In genomic region chr2:144274131-144274530, GRCh38 we compare ENCODE assay signal across 27 cellular contexts.
"Had no signal": no experiment of that assay in that cellular context is flagged by ENCODE, and none has a peak within 500 bp of the region (broad histone marks: within the 10 kb centered on the region; RNA-seq: fewer than 3 reads in every experiment).

No MANE protein-coding gene starts in this region.

- DNase-seq: activated B cell treated with CpG ODN at 0.5 μM for 24 hours; activated CD4-positive, alpha-beta T cell treated with anti-CD3 and anti-CD28 coated beads, Interleukin-2, amount 50 U/mL, for 1 hour; activated CD8-positive, alpha-beta T cell treated with anti-CD3 and anti-CD28 coated beads for 36 hours; activated gamma-delta T cell treated with Interleukin-2 at 50 U/mL for 16 hours; activated naive CD4-positive, alpha-beta T cell treated with anti-CD3 and anti-CD28 coated beads, Interleukin-2, amount 50 U/mL, for 16 hours; activated T-cell treated with anti-CD3 and anti-CD28 coated beads, Interleukin-2, amount 50 U/mL, for 4 hours; amniotic stem cell; brain microvascular endothelial cell; effector CD4-positive, alpha-beta T cell; foreskin fibroblast; heart left ventricle; left ventricle myocardium inferior; nephron progenitor cell; stimulated activated CD4-positive, alpha-beta T cell treated with anti-CD3 and anti-CD28 coated beads, Interleukin-12 subunit alpha, Interleukin-12 subunit beta, amount 100 ng/mL, for 4 hours; stimulated activated CD4-positive, alpha-beta T cell treated with anti-CD3 and anti-CD28 coated beads, Interleukin-4, amount 100 ng/mL, for 1 hour; stimulated activated naive CD8-positive, alpha-beta T cell treated with anti-CD3 and anti-CD28 coated beads, Interleukin-15, Interleukin-2, amounts not matched to agents 100 U/mL and 50 U/mL, for 24 hours; T-helper 1 cell; testis; trophoblast cell; uterus had no signal

- H3K27me3 ChIP-seq: brain microvascular endothelial cell, heart left ventricle, neutrophil, testis, uterus had no signal

- H3K4me1 ChIP-seq: testis, uterus had no signal

- FAIRE-seq: astrocyte, endometrium had no signal

- ATAC-seq: activated CD8-positive, alpha-beta T cell treated with anti-CD3 and anti-CD28 coated beads for 36 hours; activated T-cell treated with anti-CD3 and anti-CD28 coated beads, Interleukin-2, amount 50 U/mL, for 4 hours; activated T-helper 17 cell treated with anti-CD3 and anti-CD28 coated beads, Interleukin-2, amount 50 U/mL, for 72 hours; heart left ventricle; sciatic nerve; stimulated activated naive CD8-positive, alpha-beta T cell treated with anti-CD3 and anti-CD28 coated beads, Interleukin-15, Interleukin-2, amounts not matched to agents 100 U/mL and 50 U/mL, for 24 hours had no signal

- H3K36me3 ChIP-seq: brain microvascular endothelial cell, heart left ventricle, left ventricle myocardium inferior, neutrophil, uterus had no signal

- H3K4me3 ChIP-seq: heart left ventricle, left ventricle myocardium inferior, lung, skin epidermis, testis, uterus had no signal

- H3K9me3 ChIP-seq: heart left ventricle, left ventricle myocardium inferior, neutrophil, testis, uterus had no signal

- H3K27ac ChIP-seq: brain microvascular endothelial cell, heart left ventricle, left ventricle myocardium inferior, neutrophil, skin epidermis, testis, uterus had no signal
